ENCODE assay signal across 9 cellular contexts in genomic region chr14:32709072-32709471, GRCh38.
A peak's percentile ranks its signal among the peaks of the same experiment; 100 is the strongest.
DNase-seq lines count a peak whose midpoint lies in the region; ATAC-seq and TF ChIP-seq lines count a peak whose summit lies in the region.
"Had no signal": no experiment of that assay in that cellular context is flagged by ENCODE, and none has a peak within 500 bp of the region (broad histone marks: within the 10 kb centered on the region; RNA-seq: fewer than 3 reads in every experiment).

No MANE protein-coding gene starts in this region.

- intact Hi-C loops in PC-3 (cut with micrococcal nuclease) = no loop called here
- intact Hi-C loops in transverse colon (cut with DNase I; ENCODE audit: low total_unique reads) = no loop called here

- peak; percentile 50; the same call in 1 of the 2 replicates for ATAC-seq in PC-3
- ATAC-seq in HG02571 (IDR thresholded peaks at IDR 0.05; ENCODE audit: unreplicated experiment) = no peak
- ATAC-seq: activated CD8-positive, alpha-beta T cell treated with anti-CD3 and anti-CD28 coated beads, Interleukin-2, amount 10 ng/mL, durations not matched to agents 7 days and 5 days had no signal

- no peaks in the 10 kb centered on the region for H3K79me2 ChIP-seq in PC-3 (ENCODE audit: low read length)

- H3K27ac ChIP-seq in PC-3 (ENCODE audit: low read length) (no peak overlapping the region), transverse colon (peak overlapping the region; percentile 52 to 76 (median 66))

- peaks cover 16% of the 10 kb centered on the region for H3K4me1 ChIP-seq in PC-3 (ENCODE audit: insufficient read depth, low read length)
- peaks cover 0 to 21% (median 8%) of the 10 kb centered on the region in 4 donors for H3K4me1 ChIP-seq in transverse colon

- H3K9me2 ChIP-seq in PC-3 (replicated peaks; ENCODE audit: low read length) = no peaks in the 10 kb centered on the region

- CTCF ChIA-PET in PC-3 (lab: Charles Lee) = no interaction called here

- TF ChIP-seq CTCF in PC-3 (conservative IDR thresholded peaks at IDR 0.05; ENCODE audit: low read depth, low read length) (no peak), epithelial cell of proximal tubule (conservative IDR thresholded peaks at IDR 0.05; ENCODE audit: low read depth, low read length) (no peak), transverse colon (IDR thresholded peaks at IDR 0.05) (no peak)

- no TSS peak for BruUV-seq in PC-3 (replicated peaks; lab: Mats Ljungman, UMichigan)

- DNase-seq in PC-3 = peak; percentile 57
- DNase-seq in epithelial cell of proximal tubule (ENCODE audit: low read depth) = peak; percentile 86
- peak; percentile 75 for DNase-seq in midbrain (lab: John Stamatoyannopoulos, UW)
- no peak for DNase-seq in transverse colon
- DNase-seq in NCI-H1417 treated with DMSO at 0.1 percent for 48 hours (lab: John Stamatoyannopoulos, UW) = no peak
- DNase-seq in activated CD4-positive, alpha-beta T cell treated with anti-CD3 and anti-CD28 coated beads, Interleukin-2, amount 50 U/mL, for 1 hour = no peak
- DNase-seq: activated CD8-positive, alpha-beta T cell treated with anti-CD3 and anti-CD28 coated beads, Interleukin-2, amount 10 ng/mL, durations not matched to agents 7 days and 5 days; endodermal cell had no signal

- no peak overlapping the region for H3K4me3 ChIP-seq in PC-3 (ENCODE audit: low read length)
- H3K4me3 ChIP-seq in epithelial cell of proximal tubule (ENCODE audit: low read depth, low read length) = no peak overlapping the region
- no peak overlapping the region for H3K4me3 ChIP-seq in transverse colon

- no peaks in the 10 kb centered on the region for H4K20me1 ChIP-seq in PC-3 (ENCODE audit: low read length)

- 0 out of 2 replicates have a peak overlapping the region, but pooled peaks have one; percentile 20 for H3K4me2 ChIP-seq in PC-3 (ENCODE audit: low read length)

- no peaks in the 10 kb centered on the region for H3K27me3 ChIP-seq in PC-3 (ENCODE audit: low read length)
- H3K27me3 ChIP-seq in transverse colon = no peaks in the 10 kb centered on the region

- POLR2A ChIA-PET in PC-3 (lab: Charles Lee; ENCODE audit: unreplicated experiment) = no interaction called here

- in situ Hi-C loops in transverse colon (cut with MboI; ENCODE audit: low pct_ligation_motif_present in 1 of 4, low pct_unique_long_range_greater_than_20kb in 1 of 4, low sequenced_read_pairs in 3 of 4) = loop anchor here in 1 of 4 donors (25.0 kb wide), 1 partner anchor 1078 kb away; no protein-coding TSS in a partner anchor

- H3K9me3 ChIP-seq in PC-3 (ENCODE audit: low read length) = no peaks in the 10 kb centered on the region
- no peaks in the 10 kb centered on the region for H3K9me3 ChIP-seq in transverse colon

- H2AFZ ChIP-seq in PC-3 (ENCODE audit: low read length) = 0 out of 2 replicates have a peak overlapping the region, but pooled peaks have one; percentile 29

- TF ChIP-seq POLR2A in transverse colon (IDR thresholded peaks at IDR 0.05) = no peak

- H3F3A ChIP-seq in PC-3 (ENCODE audit: low read length, unreplicated experiment) = no peaks in the 10 kb centered on the region

- H3K9ac ChIP-seq in PC-3 (ENCODE audit: low read length) = no peak overlapping the region

- 32 to 50% methylated on average over 3 of the region's 3 CpGs for WGBS in transverse colon (ENCODE audit: low coverage in 1 of 2), 2 donors

- H3K36me3 ChIP-seq in PC-3 (ENCODE audit: low read depth, low read length) = no peaks in the 10 kb centered on the region
- H3K36me3 ChIP-seq in transverse colon = no peaks in the 10 kb centered on the region

- TF ChIP-seq EP300 in transverse colon (IDR thresholded peaks at IDR 0.05; ENCODE audit: low read depth) = no peak

Comparison
In these comparisons a context has a peak if more than half of its experiments do, and no peak if none do; other contexts are left out.
1. DNase-seq: peak in PC-3 (single experiment), epithelial cell of proximal tubule (single experiment) and midbrain (single experiment); none in transverse colon (single experiment), NCI-H1417 treated with DMSO at 0.1 percent for 48 hours (single experiment) and activated CD4-positive, alpha-beta T cell treated with anti-CD3 and anti-CD28 coated beads, Interleukin-2, amount 50 U/mL, for 1 hour (single experiment).